ENCODE assay signal across 1 cellular context in genomic region chr11:121416909-121417567, GRCh38.
TF ChIP-seq lines count a peak whose summit lies in the region.

No MANE protein-coding gene starts in this region.

TF ChIP-seq in GM12878, 131 proteins besides CTCF, POLR2A, EP300 and RAD21 (continued from another document and continues in another):
- TF ChIP-seq, protein P1, sequence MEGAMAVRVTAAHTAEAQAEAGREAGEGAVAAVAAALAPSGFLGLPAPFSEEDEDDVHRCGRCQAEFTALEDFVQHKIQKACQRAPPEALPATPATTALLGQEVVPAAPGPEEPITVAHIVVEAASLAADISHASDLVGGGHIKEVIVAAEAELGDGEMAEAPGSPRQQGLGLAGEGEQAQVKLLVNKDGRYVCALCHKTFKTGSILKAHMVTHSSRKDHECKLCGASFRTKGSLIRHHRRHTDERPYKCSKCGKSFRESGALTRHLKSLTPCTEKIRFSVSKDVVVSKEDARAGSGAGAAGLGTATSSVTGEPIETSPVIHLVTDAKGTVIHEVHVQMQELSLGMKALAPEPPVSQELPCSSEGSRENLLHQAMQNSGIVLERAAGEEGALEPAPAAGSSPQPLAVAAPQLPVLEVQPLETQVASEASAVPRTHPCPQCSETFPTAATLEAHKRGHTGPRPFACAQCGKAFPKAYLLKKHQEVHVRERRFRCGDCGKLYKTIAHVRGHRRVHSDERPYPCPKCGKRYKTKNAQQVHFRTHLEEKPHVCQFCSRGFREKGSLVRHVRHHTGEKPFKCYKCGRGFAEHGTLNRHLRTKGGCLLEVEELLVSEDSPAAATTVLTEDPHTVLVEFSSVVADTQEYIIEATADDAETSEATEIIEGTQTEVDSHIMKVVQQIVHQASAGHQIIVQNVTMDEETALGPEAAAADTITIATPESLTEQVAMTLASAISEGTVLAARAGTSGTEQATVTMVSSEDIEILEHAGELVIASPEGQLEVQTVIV (IDR thresholded peaks at IDR 0.05; ENCODE audit: borderline replicate concordance, partially characterized antibody), result no peak
- TF ChIP-seq, protein P2, sequence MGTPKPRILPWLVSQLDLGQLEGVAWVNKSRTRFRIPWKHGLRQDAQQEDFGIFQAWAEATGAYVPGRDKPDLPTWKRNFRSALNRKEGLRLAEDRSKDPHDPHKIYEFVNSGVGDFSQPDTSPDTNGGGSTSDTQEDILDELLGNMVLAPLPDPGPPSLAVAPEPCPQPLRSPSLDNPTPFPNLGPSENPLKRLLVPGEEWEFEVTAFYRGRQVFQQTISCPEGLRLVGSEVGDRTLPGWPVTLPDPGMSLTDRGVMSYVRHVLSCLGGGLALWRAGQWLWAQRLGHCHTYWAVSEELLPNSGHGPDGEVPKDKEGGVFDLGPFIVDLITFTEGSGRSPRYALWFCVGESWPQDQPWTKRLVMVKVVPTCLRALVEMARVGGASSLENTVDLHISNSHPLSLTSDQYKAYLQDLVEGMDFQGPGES (IDR thresholded peaks at IDR 0.05), result no peak
- TF ChIP-seq IRF5 (IDR thresholded peaks at IDR 0.05; ENCODE audit: borderline replicate concordance) (no peak), JUND (IDR thresholded peaks at IDR 0.05; ENCODE audit: low read depth, low read length) (no peak), CHD4 (IDR thresholded peaks at IDR 0.05) (no peak), IKZF2 (IDR thresholded peaks at IDR 0.05) (peak; percentile 93), SIN3A (IDR thresholded peaks at IDR 0.05; ENCODE audit: low read depth, low read length) (no peak), HDAC6 (IDR thresholded peaks at IDR 0.05; ENCODE audit: unreplicated experiment) (no peak), NFYA (IDR thresholded peaks at IDR 0.05; ENCODE audit: borderline replicate concordance, low read depth, low read length) (no peak), SPI1 (IDR thresholded peaks at IDR 0.05; ENCODE audit: borderline replicate concordance, insufficient read depth, low read depth, low read length) (peak; percentile 59), SREBF1 (IDR thresholded peaks at IDR 0.05; ENCODE audit: low read length) (no peak), SRF (IDR thresholded peaks at IDR 0.05; ENCODE audit: low read depth in 2 of 2, low read length in 2 of 2) (no peak), ATF2 (IDR thresholded peaks at IDR 0.05; ENCODE audit: low read length) (no peak), ZNF217 (IDR thresholded peaks at IDR 0.05) (no peak), RELA (IDR thresholded peaks at IDR 0.05; ENCODE audit: borderline replicate concordance, partially characterized antibody) (no peak), MTA3 (IDR thresholded peaks at IDR 0.05; ENCODE audit: borderline replicate concordance, low read length) (no peak), NFXL1 (IDR thresholded peaks at IDR 0.05; ENCODE audit: borderline replicate concordance) (no peak), ZNF687 (IDR thresholded peaks at IDR 0.05) (peak; percentile 67), RBBP5 (conservative IDR thresholded peaks at IDR 0.05) (no peak), KDM1A (IDR thresholded peaks at IDR 0.05; ENCODE audit: borderline replicate concordance) (no peak), ZBTB40 (IDR thresholded peaks at IDR 0.05; ENCODE audit: borderline replicate concordance) (no peak), PAX5 (IDR thresholded peaks at IDR 0.05; ENCODE audit: borderline replicate concordance, low read depth, low read length) (peak; percentile 84), ETV6 (conservative IDR thresholded peaks at IDR 0.05 in 1 of 2, IDR thresholded peaks at IDR 0.05 in 1 of 2; ENCODE audit: borderline replicate concordance in 1 of 2, low read depth in 1 of 2) (peak in 1 of 2 experiments; percentile 35; a peak in 1 of 4 replicates), HDGF (IDR thresholded peaks at IDR 0.05) (no peak), SREBF2 (IDR thresholded peaks at IDR 0.05; ENCODE audit: low read length) (no peak), FOXK2 (IDR thresholded peaks at IDR 0.05) (no peak), NR2F1 (conservative IDR thresholded peaks at IDR 0.05) (peak; percentile 70), ZNF622 (IDR thresholded peaks at IDR 0.05) (no peak), WRNIP1 (IDR thresholded peaks at IDR 0.05; ENCODE audit: borderline replicate concordance, low read depth, low read length) (no peak), MXI1 (IDR thresholded peaks at IDR 0.05; ENCODE audit: low read depth, low read length) (no peak), GATAD2B (conservative IDR thresholded peaks at IDR 0.05; ENCODE audit: low read depth) (peak; percentile 72; the same call in 1 of the 2 replicates), MYB (IDR thresholded peaks at IDR 0.05; ENCODE audit: borderline replicate concordance, low read depth, low read length) (no peak), DPF2 (IDR thresholded peaks at IDR 0.05) (peak; percentile 90), TCF12 (IDR thresholded peaks at IDR 0.05; ENCODE audit: low read depth, low read length) (peak; percentile 97), NBN (IDR thresholded peaks at IDR 0.05) (0 out of 2 replicates have a peak, but pooled peaks have one; percentile 23), SP1 (IDR thresholded peaks at IDR 0.05; ENCODE audit: low read depth, low read length) (peak; percentile 51)
- TF ChIP-seq, protein P3, sequence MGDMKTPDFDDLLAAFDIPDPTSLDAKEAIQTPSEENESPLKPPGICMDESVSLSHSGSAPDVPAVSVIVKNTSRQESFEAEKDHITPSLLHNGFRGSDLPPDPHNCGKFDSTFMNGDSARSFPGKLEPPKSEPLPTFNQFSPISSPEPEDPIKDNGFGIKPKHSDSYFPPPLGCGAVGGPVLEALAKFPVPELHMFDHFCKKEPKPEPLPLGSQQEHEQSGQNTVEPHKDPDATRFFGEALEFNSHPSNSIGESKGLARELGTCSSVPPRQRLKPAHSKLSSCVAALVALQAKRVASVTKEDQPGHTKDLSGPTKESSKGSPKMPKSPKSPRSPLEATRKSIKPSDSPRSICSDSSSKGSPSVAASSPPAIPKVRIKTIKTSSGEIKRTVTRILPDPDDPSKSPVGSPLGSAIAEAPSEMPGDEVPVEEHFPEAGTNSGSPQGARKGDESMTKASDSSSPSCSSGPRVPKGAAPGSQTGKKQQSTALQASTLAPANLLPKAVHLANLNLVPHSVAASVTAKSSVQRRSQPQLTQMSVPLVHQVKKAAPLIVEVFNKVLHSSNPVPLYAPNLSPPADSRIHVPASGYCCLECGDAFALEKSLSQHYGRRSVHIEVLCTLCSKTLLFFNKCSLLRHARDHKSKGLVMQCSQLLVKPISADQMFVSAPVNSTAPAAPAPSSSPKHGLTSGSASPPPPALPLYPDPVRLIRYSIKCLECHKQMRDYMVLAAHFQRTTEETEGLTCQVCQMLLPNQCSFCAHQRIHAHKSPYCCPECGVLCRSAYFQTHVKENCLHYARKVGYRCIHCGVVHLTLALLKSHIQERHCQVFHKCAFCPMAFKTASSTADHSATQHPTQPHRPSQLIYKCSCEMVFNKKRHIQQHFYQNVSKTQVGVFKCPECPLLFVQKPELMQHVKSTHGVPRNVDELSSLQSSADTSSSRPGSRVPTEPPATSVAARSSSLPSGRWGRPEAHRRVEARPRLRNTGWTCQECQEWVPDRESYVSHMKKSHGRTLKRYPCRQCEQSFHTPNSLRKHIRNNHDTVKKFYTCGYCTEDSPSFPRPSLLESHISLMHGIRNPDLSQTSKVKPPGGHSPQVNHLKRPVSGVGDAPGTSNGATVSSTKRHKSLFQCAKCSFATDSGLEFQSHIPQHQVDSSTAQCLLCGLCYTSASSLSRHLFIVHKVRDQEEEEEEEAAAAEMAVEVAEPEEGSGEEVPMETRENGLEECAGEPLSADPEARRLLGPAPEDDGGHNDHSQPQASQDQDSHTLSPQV (IDR thresholded peaks at IDR 0.05), result 0 out of 2 replicates have a peak, but pooled peaks have one; percentile 9
- TF ChIP-seq, protein P4, sequence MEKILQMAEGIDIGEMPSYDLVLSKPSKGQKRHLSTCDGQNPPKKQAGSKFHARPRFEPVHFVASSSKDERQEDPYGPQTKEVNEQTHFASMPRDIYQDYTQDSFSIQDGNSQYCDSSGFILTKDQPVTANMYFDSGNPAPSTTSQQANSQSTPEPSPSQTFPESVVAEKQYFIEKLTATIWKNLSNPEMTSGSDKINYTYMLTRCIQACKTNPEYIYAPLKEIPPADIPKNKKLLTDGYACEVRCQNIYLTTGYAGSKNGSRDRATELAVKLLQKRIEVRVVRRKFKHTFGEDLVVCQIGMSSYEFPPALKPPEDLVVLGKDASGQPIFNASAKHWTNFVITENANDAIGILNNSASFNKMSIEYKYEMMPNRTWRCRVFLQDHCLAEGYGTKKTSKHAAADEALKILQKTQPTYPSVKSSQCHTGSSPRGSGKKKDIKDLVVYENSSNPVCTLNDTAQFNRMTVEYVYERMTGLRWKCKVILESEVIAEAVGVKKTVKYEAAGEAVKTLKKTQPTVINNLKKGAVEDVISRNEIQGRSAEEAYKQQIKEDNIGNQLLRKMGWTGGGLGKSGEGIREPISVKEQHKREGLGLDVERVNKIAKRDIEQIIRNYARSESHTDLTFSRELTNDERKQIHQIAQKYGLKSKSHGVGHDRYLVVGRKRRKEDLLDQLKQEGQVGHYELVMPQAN (conservative IDR thresholded peaks at IDR 0.05), result no peak
- TF ChIP-seq, protein P5, sequence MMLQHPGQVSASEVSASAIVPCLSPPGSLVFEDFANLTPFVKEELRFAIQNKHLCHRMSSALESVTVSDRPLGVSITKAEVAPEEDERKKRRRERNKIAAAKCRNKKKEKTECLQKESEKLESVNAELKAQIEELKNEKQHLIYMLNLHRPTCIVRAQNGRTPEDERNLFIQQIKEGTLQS (IDR thresholded peaks at IDR 0.05; ENCODE audit: borderline replicate concordance, extremely low read depth, low read depth, low read length), result no peak
